ENCODE assay signal across 25 cellular contexts in the genomic region with DNA sequence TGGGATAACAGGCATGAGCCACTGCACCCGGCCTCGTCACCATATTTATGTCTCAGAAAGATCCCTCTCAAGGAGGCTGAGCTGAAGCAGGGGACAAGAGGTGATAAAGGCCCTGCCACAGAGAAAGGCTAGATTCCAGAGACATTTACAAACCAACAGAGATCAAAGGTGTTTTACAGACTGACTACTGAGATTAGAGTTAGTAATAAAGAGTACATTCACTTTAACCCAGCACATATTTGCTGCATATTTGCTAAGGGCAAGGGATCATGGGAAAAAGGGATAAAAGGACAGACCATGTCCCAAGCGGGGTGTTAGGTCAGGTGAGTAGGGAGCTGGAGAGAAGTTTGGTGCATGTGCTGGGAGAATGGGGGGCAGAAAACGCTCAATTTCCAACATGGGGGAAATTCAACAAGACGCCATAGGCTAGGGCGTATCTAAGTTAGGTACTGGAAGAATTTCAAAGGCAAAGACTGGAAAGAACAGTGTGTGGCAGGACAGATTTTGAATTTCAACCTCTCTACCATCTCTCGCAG. TPM values are rescaled to one million over a fixed set of nuclear protein-coding genes. Genes with fewer than 3 reads are reported as not detected.
A peak's percentile ranks its signal among the peaks of the same experiment; 100 is the strongest.
DNase-seq lines count a peak whose midpoint lies in the region; ATAC-seq, FAIRE-seq and TF ChIP-seq lines count a peak whose summit lies in the region.
"Had no signal": no experiment of that assay in that cellular context is flagged by ENCODE, and none has a peak within 500 bp of the region (broad histone marks: within the 10 kb centered on the region; RNA-seq: fewer than 3 reads in every experiment).

No MANE protein-coding gene starts in this region.

- H3K79me1 ChIP-seq in mesenchymal stem cell (replicated peaks; ENCODE audit: low read length, poor library complexity, severe bottlenecking), result no peaks in the 10 kb centered on the region

- H2BK5ac ChIP-seq in mesenchymal stem cell (ENCODE audit: low read depth, low read length, poor library complexity, severe bottlenecking), result no peak overlapping the region

- H3K4me3 ChIP-seq in body of pancreas (no peak overlapping the region), mesenchymal stem cell (ENCODE audit: insufficient read depth in 1 of 2, low read depth in 1 of 2, low read length in 2 of 2) (no peak overlapping the region)
- H3K4me3 ChIP-seq: gastroesophageal sphincter, GM23338 had no signal

- no peak overlapping the region for H3K14ac ChIP-seq in mesenchymal stem cell (ENCODE audit: low read length in 2 of 2)

- no peak overlapping the region for H4K8ac ChIP-seq in mesenchymal stem cell (ENCODE audit: low read length)

- FAIRE-seq in frontal cortex (lab: Jason Lieb, UNC), result no peak

- intact Hi-C loops in body of pancreas (cut with DNase I), result no loop called here

- H2BK120ac ChIP-seq in mesenchymal stem cell (ENCODE audit: low read depth, low read length), result no peak overlapping the region

- no peak overlapping the region for H2BK12ac ChIP-seq in mesenchymal stem cell (ENCODE audit: low read length in 2 of 2)

- no peak overlapping the region for H2AFZ ChIP-seq in mesenchymal stem cell (ENCODE audit: low read depth, low read length)
- H2AFZ ChIP-seq: GM23338 had no signal

- peak overlapping the region; percentile 52 for H3K9ac ChIP-seq in mesenchymal stem cell (ENCODE audit: low read length)

- TF ChIP-seq POLR2A in body of pancreas (IDR thresholded peaks at IDR 0.05), result no peak

- no peak overlapping the region for H3K4me2 ChIP-seq in mesenchymal stem cell (ENCODE audit: low read length, poor library complexity, severe bottlenecking)

- H3K36me3 ChIP-seq in body of pancreas (replicated peaks in 1 of 2; ENCODE audit: insufficient read depth in 1 of 2, low read depth in 2 of 2), result no peaks in the 10 kb centered on the region
- no peaks in the 10 kb centered on the region for H3K36me3 ChIP-seq in mesenchymal stem cell (ENCODE audit: control insufficient read depth in 1 of 2, insufficient read depth in 2 of 2, low read depth in 1 of 2, low read length in 2 of 2)
- H3K36me3 ChIP-seq: gastroesophageal sphincter had no signal

- H3K4me1 ChIP-seq in body of pancreas (peaks cover 33% of the 10 kb centered on the region), mesenchymal stem cell (ENCODE audit: control insufficient read depth, insufficient read depth, low read depth, low read length) (peaks cover 3% of the 10 kb centered on the region)
- H3K4me1 ChIP-seq: gastroesophageal sphincter had no signal

- ATAC-seq in body of pancreas (peak; percentile 6), HG03280 (IDR thresholded peaks at IDR 0.05; ENCODE audit: unreplicated experiment) (no peak)
- ATAC-seq: activated CD8-positive, alpha-beta T cell treated with anti-CD3 and anti-CD28 coated beads for 36 hours; gastroesophageal sphincter; GM23338 had no signal

- H3K4ac ChIP-seq in mesenchymal stem cell (ENCODE audit: low read depth in 1 of 2, low read length in 2 of 2), result no peak overlapping the region

- H3K9me3 ChIP-seq in body of pancreas, result no peaks in the 10 kb centered on the region
- no peaks in the 10 kb centered on the region for H3K9me3 ChIP-seq in mesenchymal stem cell (ENCODE audit: control insufficient read depth, low read length)
- H3K9me3 ChIP-seq: gastroesophageal sphincter had no signal

- WGBS in body of pancreas, 2 donors, result 77 to 81% methylated on average over 7 of the region's 7 CpGs
- WGBS in mesenchymal stem cell, result 79% methylated on average over 4 of the region's 7 CpGs

- H2AK5ac ChIP-seq in mesenchymal stem cell (ENCODE audit: low read length, severe bottlenecking), result peak overlapping the region; percentile 55

- H3K27ac ChIP-seq in body of pancreas (peak overlapping the region; percentile 87 to 91 (median 88)), mesenchymal stem cell (ENCODE audit: low read length, poor library complexity, severe bottlenecking) (peak overlapping the region; percentile 18)
- H3K27ac ChIP-seq: gastroesophageal sphincter, RWPE1 had no signal

- H2BK15ac ChIP-seq in mesenchymal stem cell (ENCODE audit: low read depth, poor library complexity, severe bottlenecking), result no peak overlapping the region

- peak; percentile 23 for DNase-seq in HuH-7 (ENCODE audit: low spot score)
- no peak for DNase-seq in body of pancreas
- no peak for DNase-seq in mesenchymal stem cell
- peak; percentile 6 for DNase-seq in renal cortical epithelial cell (ENCODE audit: low read depth)
- DNase-seq in RPMI8226, result no peak
- DNase-seq in frontal cortex (ENCODE audit: low spot score in 2 of 2), result no peak
- DNase-seq in NCI-H146 treated with DMSO at 0.1 percent for 48 hours (lab: John Stamatoyannopoulos, UW; ENCODE audit: unreplicated experiment), result no peak
- DNase-seq: activated CD8-positive, alpha-beta T cell treated with anti-CD3 and anti-CD28 coated beads for 36 hours; activated naive CD4-positive, alpha-beta T cell; activated T-cell treated with anti-CD3 and anti-CD28 coated beads, Interleukin-2, amount 50 U/mL, for 1 hour; amniotic stem cell; CD4-positive, CD25-positive, alpha-beta regulatory T cell; DMS153; GDM1; MV-4-11; NCI-H187; NCI-H2227 treated with DMSO at 0.1 percent for 48 hours; nucleus accumbens; right cardiac atrium; stimulated activated CD4-positive, alpha-beta T cell treated with anti-CD3 and anti-CD28 coated beads, Interleukin-15, amount 100 ng/mL, for 24 hours; T-helper 9 cell had no signal

- H3K18ac ChIP-seq in mesenchymal stem cell (ENCODE audit: low read depth in 1 of 2, low read length in 2 of 2), result no peak overlapping the region

- no peaks in the 10 kb centered on the region for H3K27me3 ChIP-seq in body of pancreas
- no peaks in the 10 kb centered on the region for H3K27me3 ChIP-seq in mesenchymal stem cell (ENCODE audit: control insufficient read depth in 1 of 2, insufficient read depth in 1 of 2, low read length in 2 of 2)
- H3K27me3 ChIP-seq: gastroesophageal sphincter had no signal

- no peak overlapping the region for H4K91ac ChIP-seq in mesenchymal stem cell (ENCODE audit: low read length)

- H3K23ac ChIP-seq in mesenchymal stem cell (ENCODE audit: low read length in 2 of 2), result no peak overlapping the region

- TF ChIP-seq CTCF in body of pancreas (IDR thresholded peaks at IDR 0.05), result no peak

RNA-seq across cellular contexts. Expression of a gene that starts 43.8 kb away (rescaled TPM):
- total RNA-seq in body of pancreas (10 to 100 TPM; 73.4 to 97.9 TPM), renal cortical epithelial cell (8.5 and 45.3 TPM in 2 replicates), frontal cortex (38.3 TPM)
- polyA plus RNA-seq in mesenchymal stem cell (2013, experiment 1 of 2), result 71.1 TPM
- polyA plus RNA-seq in mesenchymal stem cell (2013, experiment 2 of 2), result 77.8 TPM

Comparison
In these comparisons a context has a peak if more than half of its experiments do, and no peak if none do; other contexts are left out.
1. DNase-seq: peak in HuH-7 (single experiment) and renal cortical epithelial cell (single experiment); none in body of pancreas (0 of 4), mesenchymal stem cell (single experiment), RPMI8226 (single experiment), frontal cortex (0 of 2) and NCI-H146 treated with DMSO at 0.1 percent for 48 hours (single experiment).